ENCODE assay signal across 8 cellular contexts in genomic region chr21:43884012-43884860, GRCh38. TPM values are rescaled to one million over a fixed set of nuclear protein-coding genes. Genes with fewer than 3 reads are reported as not detected.
A peak's percentile ranks its signal among the peaks of the same experiment; 100 is the strongest.
DNase-seq lines count a peak whose midpoint lies in the region; ATAC-seq lines count a peak whose summit lies in the region.

No MANE protein-coding gene starts in this region.

- H3K4me1 Mint-ChIP-seq in activated naive CD8-positive, alpha-beta T cell (ENCODE audit: low read depth), result peaks cover 55% of the 10 kb centered on the region

- peak overlapping the region; percentile 61 for H3K27ac Mint-ChIP-seq in activated naive CD8-positive, alpha-beta T cell

- H3K27me3 Mint-ChIP-seq in activated naive CD8-positive, alpha-beta T cell, result no peaks in the 10 kb centered on the region

- intact Hi-C loops in left colon (cut with DNase I, micrococcal nuclease), result no loop called here

- H3K9me3 Mint-ChIP-seq in activated naive CD8-positive, alpha-beta T cell (ENCODE audit: low read depth), result no peaks in the 10 kb centered on the region

- no peak overlapping the region for H3K4me3 Mint-ChIP-seq in activated naive CD8-positive, alpha-beta T cell

- ATAC-seq in left colon (peak; percentile 95), GM18873 (IDR thresholded peaks at IDR 0.05; ENCODE audit: low FRiP score, unreplicated experiment) (no peak), HG02763 (IDR thresholded peaks at IDR 0.05; ENCODE audit: unreplicated experiment) (no peak)

- H3K36me3 Mint-ChIP-seq in activated naive CD8-positive, alpha-beta T cell, result peaks cover 2% of the 10 kb centered on the region

- DNase-seq in DMS53 treated with DMSO at 0.1 percent for 48 hours (lab: John Stamatoyannopoulos, UW; ENCODE audit: unreplicated experiment), result peak; percentile 27
- peak; percentile 92 for DNase-seq in LoVo (ENCODE audit: low spot score)
- peak; percentile 75 to 91 for DNase-seq in left colon
- no peak for DNase-seq in GM03348 (ENCODE audit: low spot score)
- DNase-seq in hypothalamus (lab: John Stamatoyannopoulos, UW), result no peak

RNA-seq across cellular contexts. Expression of gene AGPAT3, which starts 19.2 kb away (rescaled TPM):
- 100 to 1,000 TPM in 1 of 2 donors, 10 to 100 TPM in 1; 97.5 to 105 TPM for total RNA-seq in left colon

Comparison
In these comparisons a context has a peak if more than half of its experiments do, and no peak if none do; other contexts are left out.
1. DNase-seq: peak in DMS53 treated with DMSO at 0.1 percent for 48 hours (single experiment), LoVo (single experiment) and left colon (2 of 2); none in GM03348 (single experiment) and hypothalamus (0 of 51).